Comparison of ENCODE assay signal across 8 cellular contexts in the genomic region with DNA sequence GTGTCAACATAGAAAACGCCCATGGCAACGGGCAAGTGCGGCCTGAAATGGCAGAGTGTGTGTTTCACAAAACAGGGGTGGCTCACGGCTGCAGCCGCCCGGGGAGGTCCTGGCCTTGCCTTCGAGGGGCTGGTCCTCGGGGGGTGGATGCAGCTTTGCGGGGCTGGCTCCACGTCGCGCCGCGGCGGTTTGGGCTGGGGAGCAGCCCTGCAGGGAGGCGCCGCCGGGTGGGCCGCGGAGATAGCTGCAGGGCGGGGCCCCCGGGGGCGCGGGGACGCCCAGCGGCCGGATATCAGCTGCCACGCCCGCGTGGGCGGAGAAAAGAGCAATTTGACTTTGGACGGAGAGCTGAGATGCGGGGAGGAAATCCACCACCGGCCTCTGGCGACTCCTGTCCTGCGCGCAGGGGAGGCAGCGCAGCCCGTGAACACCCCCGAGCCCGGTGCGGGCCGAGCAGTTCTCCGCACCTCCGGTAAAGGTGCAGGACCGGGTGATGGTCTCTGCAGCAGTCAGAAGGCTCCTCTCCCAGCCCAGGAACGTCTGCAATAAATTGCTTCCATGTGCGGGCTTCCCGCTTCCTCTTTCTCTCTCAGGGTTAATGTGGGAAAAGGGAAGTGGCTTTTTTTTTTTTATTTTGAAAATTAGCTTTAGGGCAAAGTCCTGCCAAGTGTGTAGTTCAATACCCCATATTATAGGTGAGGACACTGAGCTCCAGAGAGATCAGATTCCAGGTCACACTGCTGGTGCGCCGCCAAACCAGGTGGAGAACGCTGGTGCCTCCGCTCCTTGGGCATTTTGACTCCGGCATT.
DNase-seq lines count a peak whose midpoint lies in the region; ATAC-seq, FAIRE-seq and TF ChIP-seq lines count a peak whose summit lies in the region.

No MANE protein-coding gene starts in this region.

- H3K4me1 ChIP-seq in RWPE2 (ENCODE audit: insufficient read depth, poor library complexity, severe bottlenecking) (peaks cover 65% of the 10 kb centered on the region), parathyroid adenoma (peaks cover 21% of the 10 kb centered on the region), upper lobe of left lung (peaks cover 45 to 55% (median 47%) of the 10 kb centered on the region in 4 donors)

- DNase-seq in D721Med (ENCODE audit: insufficient read length, low spot score) (peak; percentile 60), GM20000 (ENCODE audit: low spot score) (peak; percentile 88), HS-27A (ENCODE audit: low read depth) (peak; percentile 74), RWPE2 (ENCODE audit: low spot score) (peak; percentile 80), glomerular visceral epithelial cell (ENCODE audit: extremely low spot score) (peak; percentile 74), upper lobe of left lung (peak; percentile 88 to 95)
- peak; percentile 91 for DNase-seq in activated effector memory CD4-positive, alpha-beta T cell treated with anti-CD3 and anti-CD28 coated beads, Interleukin-2, amount 50 U/mL, for 16 hours

- H3K27me3 ChIP-seq in RWPE2 (ENCODE audit: insufficient read depth, poor library complexity, severe bottlenecking) = no peaks in the 10 kb centered on the region
- no peaks in the 10 kb centered on the region for H3K27me3 ChIP-seq in parathyroid adenoma (ENCODE audit: control insufficient read depth, insufficient read depth, low read length)
- no peaks in the 10 kb centered on the region for H3K27me3 ChIP-seq in upper lobe of left lung

- 6 to 12% methylated on average over 17 to 35 of the region's 54 CpGs for WGBS in upper lobe of left lung, 2 donors

- H3K36me3 ChIP-seq in RWPE2 (ENCODE audit: low read depth) (no peaks in the 10 kb centered on the region), parathyroid adenoma (ENCODE audit: control insufficient read depth, insufficient read depth, low read length) (no peaks in the 10 kb centered on the region), upper lobe of left lung (no peaks in the 10 kb centered on the region)

- peak overlapping the region; percentile 98 for H2AFZ ChIP-seq in parathyroid adenoma

- H3K4me3 ChIP-seq in RWPE2 (ENCODE audit: severe bottlenecking) (peak overlapping the region; percentile 26), parathyroid adenoma (ENCODE audit: low read depth, low read length) (peak overlapping the region; percentile 54), upper lobe of left lung (peak overlapping the region; percentile 20 to 61 (median 54))

- peak overlapping the region; percentile 22 for H3K9ac ChIP-seq in parathyroid adenoma

- FAIRE-seq in D721Med (lab: Jason Lieb, UNC) = no peak

- H3K27ac ChIP-seq in RWPE2 (ENCODE audit: poor library complexity, severe bottlenecking) = peak overlapping the region; percentile 96
- H3K27ac ChIP-seq in parathyroid adenoma = peak overlapping the region; percentile 68
- peak overlapping the region; percentile 84 to 91 (median 85) for H3K27ac ChIP-seq in upper lobe of left lung

- peak overlapping the region; percentile 71 for H3K4me2 ChIP-seq in parathyroid adenoma (ENCODE audit: low read length)

- no peaks in the 10 kb centered on the region for H3K9me3 ChIP-seq in RWPE2 (ENCODE audit: severe bottlenecking)
- H3K9me3 ChIP-seq in parathyroid adenoma (ENCODE audit: control insufficient read depth, low read length) = no peaks in the 10 kb centered on the region
- H3K9me3 ChIP-seq in upper lobe of left lung = no peaks in the 10 kb centered on the region

- ATAC-seq in RWPE2 (ENCODE audit: low read depth) = peak; percentile 7
- peak; percentile 71 to 82 for ATAC-seq in upper lobe of left lung (ENCODE audit: low FRiP score in 2 of 2)

- peak in 3 of 4 donors; percentile 42 to 86 (median 46) for TF ChIP-seq POLR2A in upper lobe of left lung (IDR thresholded peaks at IDR 0.05)

- TF ChIP-seq CTCF in D721Med (IDR thresholded peaks at IDR 0.05; ENCODE audit: insufficient read depth, missing control alignments) (no peak), GM20000 (IDR thresholded peaks at IDR 0.05; ENCODE audit: extremely low read depth, missing control alignments) (no peak), RWPE2 (IDR thresholded peaks at IDR 0.05; ENCODE audit: poor library complexity, severe bottlenecking) (peak; percentile 53), parathyroid adenoma (IDR thresholded peaks at IDR 0.05) (peak; percentile 14), upper lobe of left lung (IDR thresholded peaks at IDR 0.05) (peak; percentile 18 to 68 (median 56))

- H3K79me2 ChIP-seq in parathyroid adenoma = no peaks in the 10 kb centered on the region

- TF ChIP-seq EP300 in upper lobe of left lung (IDR thresholded peaks at IDR 0.05) = peak in 1 of 4 donors; percentile 1

Comparison
In these comparisons a context has a peak if more than half of its experiments do, and no peak if none do; other contexts are left out.
1. Peak in every context shown above with its lines: DNase-seq, ATAC-seq, H3K4me3 ChIP-seq and H3K27ac ChIP-seq.
2. CTCF ChIP-seq: peak in RWPE2 (single experiment), parathyroid adenoma (single experiment) and upper lobe of left lung (6 of 6); none in D721Med (single experiment) and GM20000 (single experiment).